Comparison of ENCODE assay signal across 28 cellular contexts in the genomic region with DNA sequence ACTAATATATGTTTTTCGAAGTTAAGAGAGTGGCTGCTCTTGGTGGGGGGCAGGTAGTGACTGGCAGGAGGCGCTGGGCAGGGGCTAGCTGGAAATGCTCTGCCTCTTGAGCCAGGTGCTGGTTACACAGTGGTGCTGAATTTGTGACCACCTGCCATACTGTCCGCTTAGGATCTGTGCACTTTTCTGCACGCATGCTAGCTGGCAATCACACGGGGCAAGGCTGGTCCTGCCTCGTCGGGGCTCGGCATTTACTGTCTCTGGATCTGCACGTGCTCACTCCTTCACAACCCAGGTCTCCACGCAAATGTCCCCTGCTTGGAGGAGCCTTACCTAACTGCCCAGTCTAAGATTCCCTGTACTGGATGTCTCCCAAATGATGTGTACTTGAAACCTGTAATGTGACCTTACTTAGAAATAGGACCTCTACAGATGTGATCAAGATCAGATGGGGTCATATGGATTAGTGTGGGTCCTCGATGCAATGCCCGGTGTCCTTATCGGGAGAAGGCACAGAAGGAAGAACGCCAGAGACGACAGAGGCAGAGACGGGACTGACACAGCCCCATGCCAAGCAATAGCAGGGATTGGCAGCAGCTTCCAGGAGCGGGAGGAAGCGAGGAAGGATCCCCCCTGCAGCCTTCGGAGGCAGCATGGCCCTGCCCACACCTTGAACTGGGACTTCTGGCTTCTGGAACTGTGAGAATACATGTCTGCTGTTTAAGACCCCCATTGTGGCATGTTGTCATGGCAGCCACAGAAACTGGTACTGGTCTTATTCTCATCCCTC.
"Had no signal": no experiment of that assay in that cellular context is flagged by ENCODE, and none has a peak within 500 bp of the region (broad histone marks: within the 10 kb centered on the region; RNA-seq: fewer than 3 reads in every experiment).

No MANE protein-coding gene starts in this region.

- H3K27ac Mint-ChIP-seq: immature natural killer cell; mesothelial cell of epicardium; naive B cell; nephron; progenitor cell of endocrine pancreas; stimulated activated memory B cell treated with anti-CD40 and anti-IgM and Interleukin-4, amounts not matched to agents 10 μg/mL and 1 μg/mL and 100 μg/mL, for 72 hours; stimulated activated naive CD8-positive, alpha-beta T cell treated with anti-CD3 and anti-CD28 coated beads, Interleukin-15, amount 100 ng/mL, for 72 hours; type B pancreatic cell had no signal

- H3K4me1 ChIP-seq: left lung, lower lobe of right lung, right atrium auricular region, right lobe of liver, tibial nerve, uterus had no signal

- ATAC-seq: left colon; left lung; lower lobe of right lung; right lobe of liver; stimulated activated memory B cell treated with anti-CD40 and anti-IgM and Interleukin-4, amounts not matched to agents 10 μg/mL and 1 μg/mL and 100 μg/mL, for 72 hours; stimulated activated naive CD8-positive, alpha-beta T cell treated with anti-CD3 and anti-CD28 coated beads, Interleukin-15, amount 100 ng/mL, for 72 hours had no signal

- H3K9me3 Mint-ChIP-seq: immature natural killer cell; naive B cell; nephron; stimulated activated memory B cell treated with anti-CD40 and anti-IgM and Interleukin-4, amounts not matched to agents 10 μg/mL and 1 μg/mL and 100 μg/mL, for 72 hours; stimulated activated naive CD8-positive, alpha-beta T cell treated with anti-CD3 and anti-CD28 coated beads, Interleukin-15, amount 100 ng/mL, for 72 hours had no signal

- FAIRE-seq: islet of Langerhans, kidney had no signal

- H3K9me3 ChIP-seq: left lung, lower lobe of right lung, ovary, right atrium auricular region, right lobe of liver, tibial nerve, uterus had no signal

- H3K4me3 Mint-ChIP-seq: immature natural killer cell; mesothelial cell of epicardium; naive B cell; nephron; stimulated activated memory B cell treated with anti-CD40 and anti-IgM and Interleukin-4, amounts not matched to agents 10 μg/mL and 1 μg/mL and 100 μg/mL, for 72 hours; stimulated activated naive CD8-positive, alpha-beta T cell treated with anti-CD3 and anti-CD28 coated beads, Interleukin-15, amount 100 ng/mL, for 72 hours; type B pancreatic cell had no signal

- H3K36me3 ChIP-seq: ovary, uterus had no signal

- H3K27ac ChIP-seq: left lung, lower lobe of right lung, ovary, right atrium auricular region, right lobe of liver, tibial nerve, uterus had no signal

- H3K4me1 Mint-ChIP-seq: immature natural killer cell; mesothelial cell of epicardium; nephron; stimulated activated memory B cell treated with anti-CD40 and anti-IgM and Interleukin-4, amounts not matched to agents 10 μg/mL and 1 μg/mL and 100 μg/mL, for 72 hours; stimulated activated naive CD8-positive, alpha-beta T cell treated with anti-CD3 and anti-CD28 coated beads, Interleukin-15, amount 100 ng/mL, for 72 hours had no signal

- H3K4me3 ChIP-seq: left lung, lower lobe of right lung, ovary, right atrium auricular region, right lobe of liver, smooth muscle cell, tibial nerve, uterus had no signal

- DNase-seq: hypothalamus; immature natural killer cell; kidney; left colon; left lung; lower lobe of right lung; mammary epithelial cell; mesenchymal stem cell; naive B cell; ovary; right lobe of liver; stimulated activated CD4-positive, alpha-beta T cell treated with anti-CD3 and anti-CD28 coated beads, Interleukin-1b, Interleukin-23, amount 100 ng/mL, for 48 hours; stimulated activated CD4-positive, alpha-beta T cell treated with anti-CD3 and anti-CD28 coated beads, Interleukin-2, amount 100 ng/mL, for 48 hours; stimulated activated CD4-positive, alpha-beta T cell treated with anti-CD3 and anti-CD28 coated beads, Interleukin-4, amount 100 ng/mL, for 4 hours; stimulated activated CD8-positive, alpha-beta memory T cell treated with anti-CD3 and anti-CD28 coated beads, Interleukin-4, amount 100 ng/mL, for 48 hours; stimulated activated naive CD4-positive, alpha-beta T cell treated with Interleukin-2 at 50 U/mL for 16 hours; stimulated activated naive CD8-positive, alpha-beta T cell treated with anti-CD3 and anti-CD28 coated beads, Interleukin-15, amount 100 ng/mL, for 72 hours; substantia nigra; uterus had no signal

- H3K27me3 ChIP-seq: left lung, ovary, right atrium auricular region, right lobe of liver, tibial nerve, uterus had no signal

- H3K27me3 Mint-ChIP-seq: naive B cell; progenitor cell of endocrine pancreas; stimulated activated memory B cell treated with anti-CD40 and anti-IgM and Interleukin-4, amounts not matched to agents 10 μg/mL and 1 μg/mL and 100 μg/mL, for 72 hours; stimulated activated naive CD8-positive, alpha-beta T cell treated with anti-CD3 and anti-CD28 coated beads, Interleukin-15, amount 100 ng/mL, for 72 hours; type B pancreatic cell had no signal
